Comparison of ENCODE assay signal across 19 cellular contexts in the genomic region with DNA sequence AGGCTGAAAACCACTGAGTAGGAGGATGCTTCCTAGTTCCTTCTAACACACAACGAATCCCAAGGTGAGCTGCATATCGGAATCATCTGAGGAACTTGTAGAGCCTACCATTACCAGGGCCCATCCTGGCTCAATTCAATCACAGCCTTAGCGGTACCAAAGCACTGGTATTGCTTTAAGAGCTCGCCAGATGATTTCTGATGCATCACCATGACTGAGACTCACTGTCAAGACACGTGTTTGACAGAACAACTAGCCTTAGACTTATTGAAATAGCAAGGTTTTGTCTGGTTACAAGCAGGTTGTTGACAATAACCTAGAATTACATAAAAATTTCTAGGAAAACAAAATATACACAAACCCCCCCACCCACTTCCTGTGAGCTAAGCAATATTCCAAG.
A peak's percentile ranks its signal among the peaks of the same experiment; 100 is the strongest.
DNase-seq lines count a peak whose midpoint lies in the region; ATAC-seq and TF ChIP-seq lines count a peak whose summit lies in the region.
"Had no signal": no experiment of that assay in that cellular context is flagged by ENCODE, and none has a peak within 500 bp of the region (broad histone marks: within the 10 kb centered on the region; RNA-seq: fewer than 3 reads in every experiment).

No MANE protein-coding gene starts in this region.

- no peak overlapping the region for H3K56ac ChIP-seq in H9 (ENCODE audit: insufficient read length, low read depth, low read length)

- no peak overlapping the region for H2BK5ac ChIP-seq in H9 (ENCODE audit: insufficient read length, low read length)

- H3K36me3 ChIP-seq in PC-9 (ENCODE audit: low read depth): no peaks in the 10 kb centered on the region
- no peaks in the 10 kb centered on the region for H3K36me3 ChIP-seq in gastroesophageal sphincter
- H3K36me3 ChIP-seq: tibial nerve had no signal

- H3K4ac ChIP-seq in H9 (ENCODE audit: low read depth, low read length): no peak overlapping the region

- no peak overlapping the region for H3K23ac ChIP-seq in H9 (ENCODE audit: insufficient read length, low read depth, low read length)

- H3K4me3 ChIP-seq in PC-9: no peak overlapping the region
- no peak overlapping the region for H3K4me3 ChIP-seq in gastroesophageal sphincter
- H3K4me3 ChIP-seq: A549, tibial nerve had no signal

- H3K9me2 ChIP-seq in PC-9 (ENCODE audit: insufficient read depth): no peaks in the 10 kb centered on the region

- H3K27me3 ChIP-seq in H9 (ENCODE audit: insufficient read depth, low read length): no peaks in the 10 kb centered on the region
- no peaks in the 10 kb centered on the region for H3K27me3 ChIP-seq in PC-9 (ENCODE audit: insufficient read depth, low read depth)
- H3K27me3 ChIP-seq in gastroesophageal sphincter: no peaks in the 10 kb centered on the region
- H3K27me3 ChIP-seq: tibial nerve had no signal

- H3K14ac ChIP-seq in H9 (ENCODE audit: insufficient read depth, low read length): no peak overlapping the region

- H2BK12ac ChIP-seq in H9 (ENCODE audit: insufficient read length, low read depth, low read length): no peak overlapping the region

- DNase-seq in activated CD8-positive, alpha-beta memory T cell treated with anti-CD3 and anti-CD28 coated beads, Interleukin-2, amount 10 ng/mL, durations not matched to agents 7 days and 5 days: no peak
- no peak for DNase-seq in activated CD8-positive, alpha-beta memory T cell treated with anti-CD3 and anti-CD28 coated beads, Interleukin-2, amount 50 U/mL, for 48 hours
- DNase-seq in H9 (no peak), memory B cell (ENCODE audit: low spot score in 2 of 2) (no peak), MV-4-11 (lab: John Stamatoyannopoulos, UW) (no peak), PC-9 (no peak)
- DNase-seq in activated naive CD8-positive, alpha-beta T cell treated with anti-CD3 and anti-CD28 coated beads for 36 hours: no peak
- DNase-seq: activated CD4-positive, alpha-beta memory T cell treated with anti-CD3 and anti-CD28 coated beads for 36 hours; anterior cingulate cortex; C1 segment of cervical spinal cord; DMS153; foreskin melanocyte; IMR-90; NCI-H2029; stimulated activated CD4-positive, alpha-beta T cell treated with anti-CD3 and anti-CD28 coated beads, Interleukin-12 subunit alpha, Interleukin-12 subunit beta, amount 100 ng/mL, for 4 hours; stimulated activated naive B cell treated with anti-CD40 and anti-IgM and Interleukin-4, amounts not matched to agents 10 μg/mL and 1 μg/mL and 100 μg/mL, for 72 hours had no signal

- peaks cover 6% of the 10 kb centered on the region; the same call in 1 of the 2 replicates for H3K4me1 ChIP-seq in H9 (ENCODE audit: insufficient read depth, low read length)
- H3K4me1 ChIP-seq in PC-9 (replicated peaks; ENCODE audit: insufficient read depth): no peaks in the 10 kb centered on the region
- peaks cover 0 to 16% (median 6%) of the 10 kb centered on the region in 3 donors for H3K4me1 ChIP-seq in gastroesophageal sphincter

- WGBS in H9 (ENCODE audit: extremely low coverage, insufficient read length, low lambda C conversion rate): no CpG with 5 or more reads among the region's 5 CpGs
- 64 to 100% methylated on average over 2 to 5 of the region's 5 CpGs for WGBS in gastroesophageal sphincter (ENCODE audit: low coverage in 1 of 2), 2 donors

- no peak overlapping the region for H4K91ac ChIP-seq in H9 (ENCODE audit: insufficient read length, low read depth, low read length)

- H3K27ac ChIP-seq in H9 (ENCODE audit: insufficient read length, low read depth, low read length): no peak overlapping the region
- H3K27ac ChIP-seq in PC-9: no peak overlapping the region
- H3K27ac ChIP-seq in gastroesophageal sphincter: no peak overlapping the region
- H3K27ac ChIP-seq: A549, tibial nerve had no signal

- H2AFZ ChIP-seq in H9 (ENCODE audit: low read length) (no peak overlapping the region), PC-9 (no peak overlapping the region)

- no peak overlapping the region for H3K9ac ChIP-seq in H9 (ENCODE audit: extremely low read depth, insufficient read length, low read length)

- peak; percentile 43 for ATAC-seq in activated CD8-positive, alpha-beta memory T cell treated with anti-CD3 and anti-CD28 coated beads, Interleukin-2, amount 10 ng/mL, durations not matched to agents 7 days and 5 days
- ATAC-seq in memory B cell (ENCODE audit: low read depth) (no peak), gastroesophageal sphincter (no peak)
- ATAC-seq: A549; stimulated activated naive B cell treated with anti-CD40 and anti-IgM and Interleukin-4, amounts not matched to agents 10 μg/mL and 1 μg/mL and 100 μg/mL, for 72 hours had no signal

- no peaks in the 10 kb centered on the region for H3F3A ChIP-seq in PC-9 (ENCODE audit: insufficient read depth, low read depth)

- H4K20me1 ChIP-seq in H9 (ENCODE audit: control insufficient read depth, insufficient read depth, insufficient read length) (no peaks in the 10 kb centered on the region), PC-9 (ENCODE audit: insufficient read depth) (no peaks in the 10 kb centered on the region)

- no peak overlapping the region for H3K4me3 Mint-ChIP-seq in activated CD8-positive, alpha-beta memory T cell treated with anti-CD3 and anti-CD28 coated beads, Interleukin-2, amount 10 ng/mL, durations not matched to agents 7 days and 5 days
- H3K4me3 Mint-ChIP-seq in H9 (no peak overlapping the region), memory B cell (peak overlapping the region; percentile 17)
- no peak overlapping the region for H3K4me3 Mint-ChIP-seq in activated naive CD8-positive, alpha-beta T cell treated with anti-CD3 and anti-CD28 coated beads for 36 hours
- H3K4me3 Mint-ChIP-seq: activated CD4-positive, alpha-beta memory T cell treated with anti-CD3 and anti-CD28 coated beads for 36 hours had no signal

- TF ChIP-seq POLR2A in gastroesophageal sphincter (IDR thresholded peaks at IDR 0.05): no peak

- H3K4me1 Mint-ChIP-seq in activated CD8-positive, alpha-beta memory T cell treated with anti-CD3 and anti-CD28 coated beads, Interleukin-2, amount 10 ng/mL, durations not matched to agents 7 days and 5 days: peaks cover 62% of the 10 kb centered on the region
- H3K4me1 Mint-ChIP-seq in H9 (peaks cover 46 to 49% of the 10 kb centered on the region in 2 experiments), memory B cell (peaks cover 47% of the 10 kb centered on the region)
- H3K4me1 Mint-ChIP-seq in activated naive CD8-positive, alpha-beta T cell treated with anti-CD3 and anti-CD28 coated beads for 36 hours: peaks cover 68% of the 10 kb centered on the region

- no peaks in the 10 kb centered on the region for H3K79me1 ChIP-seq in H9 (ENCODE audit: insufficient read depth, low read depth, low read length, poor library complexity, severe bottlenecking)

- H4K5ac ChIP-seq in H9 (ENCODE audit: insufficient read length, low read depth, low read length): no peak overlapping the region

- intact Hi-C loops in PC-9 (cut with micrococcal nuclease; ENCODE audit: unreplicated experiment): no loop called here

- CTCF ChIA-PET in activated CD8-positive, alpha-beta memory T cell treated with anti-CD3 and anti-CD28 coated beads, Interleukin-2, amount 10 ng/mL, durations not matched to agents 7 days and 5 days (lab: Charles Lee): interaction anchor here (1.2 kb wide), 1 partner anchor 29 kb away, joined by 3 read pairs; no protein-coding TSS in a partner anchor
- CTCF ChIA-PET in PC-9 (lab: Charles Lee): no interaction called here

- no TSS peak for BruUV-seq in PC-9 (replicated peaks; lab: Mats Ljungman, UMichigan)

- no peak for TF ChIP-seq EP300 in gastroesophageal sphincter (IDR thresholded peaks at IDR 0.05)

- H3K18ac ChIP-seq in H9 (ENCODE audit: insufficient read length, low read depth, low read length): no peak overlapping the region

- no peak overlapping the region for H4K8ac ChIP-seq in H9 (replicated peaks; ENCODE audit: insufficient read length, low read depth, low read length)

- H3K9me3 ChIP-seq in H9 (ENCODE audit: control insufficient read depth, low read depth, low read length): no peaks in the 10 kb centered on the region
- H3K9me3 ChIP-seq in PC-9 (ENCODE audit: insufficient read depth, low read depth): no peaks in the 10 kb centered on the region
- H3K9me3 ChIP-seq in gastroesophageal sphincter: no peaks in the 10 kb centered on the region

- H3K4me2 ChIP-seq in H9 (ENCODE audit: insufficient read depth, insufficient read length, low read length) (no peak overlapping the region), PC-9 (no peak overlapping the region)
- H3K4me2 ChIP-seq: A549 had no signal

- no peak overlapping the region for H2BK15ac ChIP-seq in H9 (ENCODE audit: low read depth, low read length)

- TF ChIP-seq CTCF in H9 (conservative IDR thresholded peaks at IDR 0.05): no peak
- no peak for TF ChIP-seq CTCF in PC-9 (conservative IDR thresholded peaks at IDR 0.05)
- no peak for TF ChIP-seq CTCF in gastroesophageal sphincter (IDR thresholded peaks at IDR 0.05)

- peaks cover 54% of the 10 kb centered on the region for H3K36me3 Mint-ChIP-seq in activated CD8-positive, alpha-beta memory T cell treated with anti-CD3 and anti-CD28 coated beads, Interleukin-2, amount 10 ng/mL, durations not matched to agents 7 days and 5 days
- peaks cover 0 to 7% (median 4%) of the 10 kb centered on the region in 3 experiments; a peak in 3 of 7 replicates for H3K36me3 Mint-ChIP-seq in H9 (ENCODE audit: insufficient read depth in 1 of 3, low read depth in 3 of 3)
- peaks cover 80% of the 10 kb centered on the region for H3K36me3 Mint-ChIP-seq in activated naive CD8-positive, alpha-beta T cell treated with anti-CD3 and anti-CD28 coated beads for 36 hours
- H3K36me3 Mint-ChIP-seq in memory B cell: peaks cover 4% of the 10 kb centered on the region

- H2AK5ac ChIP-seq in H9 (ENCODE audit: insufficient read length, low read length): no peak overlapping the region

- POLR2A ChIA-PET in PC-9 (lab: Charles Lee; ENCODE audit: unreplicated experiment): no interaction called here

- H3K79me2 ChIP-seq in H9 (ENCODE audit: insufficient read depth, low read length) (peaks cover 2% of the 10 kb centered on the region; the same call in 1 of the 2 replicates), PC-9 (ENCODE audit: low read depth) (no peaks in the 10 kb centered on the region)

- H3K23me2 ChIP-seq in H9 (ENCODE audit: insufficient read length, low read depth, low read length, poor library complexity, severe bottlenecking): no peaks in the 10 kb centered on the region

- peak overlapping the region; percentile 77 for H3K27ac Mint-ChIP-seq in activated CD8-positive, alpha-beta memory T cell treated with anti-CD3 and anti-CD28 coated beads, Interleukin-2, amount 10 ng/mL, durations not matched to agents 7 days and 5 days
- H3K27ac Mint-ChIP-seq in H9: peak overlapping the region in 2 of 3 experiments; percentile 74 to 78; a peak in 4 of 7 replicates
- peak overlapping the region; percentile 83 for H3K27ac Mint-ChIP-seq in activated naive CD8-positive, alpha-beta T cell treated with anti-CD3 and anti-CD28 coated beads for 36 hours
- H3K27ac Mint-ChIP-seq in memory B cell: peak overlapping the region; percentile 96
- H3K27ac Mint-ChIP-seq: activated CD4-positive, alpha-beta memory T cell treated with anti-CD3 and anti-CD28 coated beads for 36 hours; stimulated activated naive B cell treated with anti-CD40 and anti-IgM and Interleukin-4, amounts not matched to agents 10 μg/mL and 1 μg/mL and 100 μg/mL, for 72 hours had no signal

- no peak overlapping the region for H2BK20ac ChIP-seq in H9 (ENCODE audit: low read depth, low read length, poor library complexity, severe bottlenecking)

- H3K9me3 Mint-ChIP-seq in activated CD8-positive, alpha-beta memory T cell treated with anti-CD3 and anti-CD28 coated beads, Interleukin-2, amount 10 ng/mL, durations not matched to agents 7 days and 5 days (ENCODE audit: low read depth): peaks cover 5% of the 10 kb centered on the region
- H3K9me3 Mint-ChIP-seq in H9 (peaks cover 0 to 7% of the 10 kb centered on the region in 2 experiments; a peak in 3 of 5 replicates), memory B cell (no peaks in the 10 kb centered on the region)
- peaks cover 13% of the 10 kb centered on the region for H3K9me3 Mint-ChIP-seq in activated naive CD8-positive, alpha-beta T cell treated with anti-CD3 and anti-CD28 coated beads for 36 hours

- no peak overlapping the region for H3T11ph ChIP-seq in H9 (ENCODE audit: low read length)

- H3K27me3 Mint-ChIP-seq in activated CD8-positive, alpha-beta memory T cell treated with anti-CD3 and anti-CD28 coated beads, Interleukin-2, amount 10 ng/mL, durations not matched to agents 7 days and 5 days: no peaks in the 10 kb centered on the region
- no peaks in the 10 kb centered on the region for H3K27me3 Mint-ChIP-seq in H9 (ENCODE audit: low read depth)
- no peaks in the 10 kb centered on the region for H3K27me3 Mint-ChIP-seq in activated naive CD8-positive, alpha-beta T cell treated with anti-CD3 and anti-CD28 coated beads for 36 hours
- H3K27me3 Mint-ChIP-seq in memory B cell: no peaks in the 10 kb centered on the region
- H3K27me3 Mint-ChIP-seq: activated CD4-positive, alpha-beta memory T cell treated with anti-CD3 and anti-CD28 coated beads for 36 hours; stimulated activated naive B cell treated with anti-CD40 and anti-IgM and Interleukin-4, amounts not matched to agents 10 μg/mL and 1 μg/mL and 100 μg/mL, for 72 hours had no signal

- no peak overlapping the region for H2BK120ac ChIP-seq in H9 (ENCODE audit: low read depth, low read length, poor library complexity, severe bottlenecking)
